ENCODE assay signal across 1 cellular context in the genomic region with DNA sequence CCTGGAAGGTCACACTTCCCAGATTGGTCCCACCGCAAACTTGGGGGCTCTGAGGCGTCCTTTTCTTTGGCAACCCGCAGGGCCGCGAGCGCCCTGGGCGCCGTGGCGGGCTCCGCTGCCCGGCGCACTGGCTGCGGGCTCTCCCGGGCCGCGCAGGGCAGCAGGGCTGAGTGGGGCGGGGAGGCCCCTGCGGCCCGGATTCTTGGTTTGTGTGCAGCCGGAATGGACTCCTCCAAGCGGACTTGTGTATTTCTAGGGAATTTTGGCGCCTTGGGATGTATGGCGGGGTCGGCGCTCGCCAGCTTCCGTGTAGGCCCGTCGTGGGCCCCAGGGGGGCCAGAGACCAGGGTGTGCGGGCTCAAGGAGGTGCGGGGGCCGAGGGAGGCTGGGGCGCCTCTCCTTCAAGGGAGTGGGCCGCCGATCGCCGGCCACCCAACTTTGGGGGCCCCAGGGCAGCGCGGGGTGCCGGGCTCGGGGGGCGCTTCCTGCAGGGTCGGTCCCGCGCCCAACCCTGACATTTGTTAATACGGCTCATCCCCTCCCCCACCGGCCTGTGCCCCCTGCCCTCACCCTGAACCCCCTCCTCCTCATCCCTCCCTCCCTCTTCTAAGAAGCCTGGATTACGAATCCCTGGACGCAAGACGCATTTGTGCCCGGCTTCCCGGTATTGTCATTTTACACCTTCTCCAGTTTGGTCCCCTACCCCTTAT.
A peak's percentile ranks its signal among the peaks of the same experiment; 100 is the strongest.
TF ChIP-seq lines count a peak whose summit lies in the region.

No MANE protein-coding gene starts in this region.

TF ChIP-seq in HEK293, 187 proteins besides CTCF, POLR2A, EP300 and RAD21 (continued from another document and continues in another):
- TF ChIP-seq, protein P1, sequence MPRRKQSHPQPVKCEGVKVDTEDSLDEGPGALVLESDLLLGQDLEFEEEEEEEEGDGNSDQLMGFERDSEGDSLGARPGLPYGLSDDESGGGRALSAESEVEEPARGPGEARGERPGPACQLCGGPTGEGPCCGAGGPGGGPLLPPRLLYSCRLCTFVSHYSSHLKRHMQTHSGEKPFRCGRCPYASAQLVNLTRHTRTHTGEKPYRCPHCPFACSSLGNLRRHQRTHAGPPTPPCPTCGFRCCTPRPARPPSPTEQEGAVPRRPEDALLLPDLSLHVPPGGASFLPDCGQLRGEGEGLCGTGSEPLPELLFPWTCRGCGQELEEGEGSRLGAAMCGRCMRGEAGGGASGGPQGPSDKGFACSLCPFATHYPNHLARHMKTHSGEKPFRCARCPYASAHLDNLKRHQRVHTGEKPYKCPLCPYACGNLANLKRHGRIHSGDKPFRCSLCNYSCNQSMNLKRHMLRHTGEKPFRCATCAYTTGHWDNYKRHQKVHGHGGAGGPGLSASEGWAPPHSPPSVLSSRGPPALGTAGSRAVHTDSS (tag by site-specific recombination; IDR thresholded peaks at IDR 0.05) = no peak
- no peak for TF ChIP-seq ZEB2 (tag by site-specific recombination; IDR thresholded peaks at IDR 0.05)
- TF ChIP-seq ZNF660 (tag by site-specific recombination; IDR thresholded peaks at IDR 0.05) = peak; percentile 55; the same call in 1 of the 2 replicates
- TF ChIP-seq ZNF175 (tag by site-specific recombination; IDR thresholded peaks at IDR 0.05) = no peak
- no peak for TF ChIP-seq ZNF768 (tag by site-specific recombination; IDR thresholded peaks at IDR 0.05)
- TF ChIP-seq GLI2 (tag by site-specific recombination; IDR thresholded peaks at IDR 0.05; ENCODE audit: borderline replicate concordance, low read depth) = no peak
- TF ChIP-seq ZNF76 (tag by site-specific recombination; IDR thresholded peaks at IDR 0.05; ENCODE audit: borderline replicate concordance, low read depth) = no peak
- TF ChIP-seq ZSCAN30 (tag by site-specific recombination; IDR thresholded peaks at IDR 0.05) = no peak; the same call in 1 of the 2 replicates
- TF ChIP-seq ZNF654 (tag by site-specific recombination; IDR thresholded peaks at IDR 0.05; ENCODE audit: low read depth) = no peak
- no peak for TF ChIP-seq ZNF37A (tag by site-specific recombination; IDR thresholded peaks at IDR 0.05)
- TF ChIP-seq, protein P2, sequence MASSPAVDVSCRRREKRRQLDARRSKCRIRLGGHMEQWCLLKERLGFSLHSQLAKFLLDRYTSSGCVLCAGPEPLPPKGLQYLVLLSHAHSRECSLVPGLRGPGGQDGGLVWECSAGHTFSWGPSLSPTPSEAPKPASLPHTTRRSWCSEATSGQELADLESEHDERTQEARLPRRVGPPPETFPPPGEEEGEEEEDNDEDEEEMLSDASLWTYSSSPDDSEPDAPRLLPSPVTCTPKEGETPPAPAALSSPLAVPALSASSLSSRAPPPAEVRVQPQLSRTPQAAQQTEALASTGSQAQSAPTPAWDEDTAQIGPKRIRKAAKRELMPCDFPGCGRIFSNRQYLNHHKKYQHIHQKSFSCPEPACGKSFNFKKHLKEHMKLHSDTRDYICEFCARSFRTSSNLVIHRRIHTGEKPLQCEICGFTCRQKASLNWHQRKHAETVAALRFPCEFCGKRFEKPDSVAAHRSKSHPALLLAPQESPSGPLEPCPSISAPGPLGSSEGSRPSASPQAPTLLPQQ (tag by site-specific recombination; IDR thresholded peaks at IDR 0.05) = no peak
- TF ChIP-seq, protein P3, sequence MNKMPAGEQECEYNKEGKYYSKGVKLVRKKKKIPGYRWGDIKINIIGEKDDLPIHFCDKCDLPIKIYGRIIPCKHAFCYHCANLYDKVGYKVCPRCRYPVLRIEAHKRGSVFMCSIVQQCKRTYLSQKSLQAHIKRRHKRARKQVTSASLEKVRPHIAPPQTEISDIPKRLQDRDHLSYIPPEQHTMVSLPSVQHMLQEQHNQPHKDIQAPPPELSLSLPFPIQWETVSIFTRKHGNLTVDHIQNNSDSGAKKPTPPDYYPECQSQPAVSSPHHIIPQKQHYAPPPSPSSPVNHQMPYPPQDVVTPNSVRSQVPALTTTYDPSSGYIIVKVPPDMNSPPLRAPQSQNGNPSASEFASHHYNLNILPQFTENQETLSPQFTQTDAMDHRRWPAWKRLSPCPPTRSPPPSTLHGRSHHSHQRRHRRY (tag by site-specific recombination; IDR thresholded peaks at IDR 0.05) = no peak
- TF ChIP-seq ZNF416 (tag by site-specific recombination; IDR thresholded peaks at IDR 0.05) = no peak
- TF ChIP-seq ZNF302 (tag by site-specific recombination; IDR thresholded peaks at IDR 0.05; ENCODE audit: low read depth) = no peak
- TF ChIP-seq ZFP69B (tag by site-specific recombination; IDR thresholded peaks at IDR 0.05) = no peak; the same call in 1 of the 2 replicates
- TF ChIP-seq SALL2 (tag by site-specific recombination; IDR thresholded peaks at IDR 0.05; ENCODE audit: borderline replicate concordance) = no peak
- no peak for TF ChIP-seq ZNF157 (tag by site-specific recombination; IDR thresholded peaks at IDR 0.05)
- TF ChIP-seq KLF16 (tag by site-specific recombination; IDR thresholded peaks at IDR 0.05) = no peak
- no peak for TF ChIP-seq TCF7L2 (IDR thresholded peaks at IDR 0.05; ENCODE audit: borderline replicate concordance, low read depth, low read length)
- TF ChIP-seq ZNF610 (tag by site-specific recombination; IDR thresholded peaks at IDR 0.05; ENCODE audit: borderline replicate concordance) = no peak
- TF ChIP-seq ZNF221 (tag by site-specific recombination; IDR thresholded peaks at IDR 0.05; ENCODE audit: borderline replicate concordance) = no peak
- peak; percentile 15; the same call in 1 of the 2 replicates for TF ChIP-seq ZBTB7A (tag by site-specific recombination; IDR thresholded peaks at IDR 0.05; ENCODE audit: low read depth)
- no peak for TF ChIP-seq ZNF544 (tag by site-specific recombination; IDR thresholded peaks at IDR 0.05)
- TF ChIP-seq, protein P4, sequence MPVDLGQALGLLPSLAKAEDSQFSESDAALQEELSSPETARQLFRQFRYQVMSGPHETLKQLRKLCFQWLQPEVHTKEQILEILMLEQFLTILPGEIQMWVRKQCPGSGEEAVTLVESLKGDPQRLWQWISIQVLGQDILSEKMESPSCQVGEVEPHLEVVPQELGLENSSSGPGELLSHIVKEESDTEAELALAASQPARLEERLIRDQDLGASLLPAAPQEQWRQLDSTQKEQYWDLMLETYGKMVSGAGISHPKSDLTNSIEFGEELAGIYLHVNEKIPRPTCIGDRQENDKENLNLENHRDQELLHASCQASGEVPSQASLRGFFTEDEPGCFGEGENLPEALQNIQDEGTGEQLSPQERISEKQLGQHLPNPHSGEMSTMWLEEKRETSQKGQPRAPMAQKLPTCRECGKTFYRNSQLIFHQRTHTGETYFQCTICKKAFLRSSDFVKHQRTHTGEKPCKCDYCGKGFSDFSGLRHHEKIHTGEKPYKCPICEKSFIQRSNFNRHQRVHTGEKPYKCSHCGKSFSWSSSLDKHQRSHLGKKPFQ (tag by site-specific recombination; IDR thresholded peaks at IDR 0.05) = no peak
- no peak for TF ChIP-seq ZNF521 (tag by site-specific recombination; IDR thresholded peaks at IDR 0.05)
- no peak for TF ChIP-seq ZNF791 (tag by site-specific recombination; IDR thresholded peaks at IDR 0.05)
- no peak for TF ChIP-seq TRIM28 (IDR thresholded peaks at IDR 0.05; ENCODE audit: borderline replicate concordance, low read length)
- TF ChIP-seq ZNF555 (tag by site-specific recombination; conservative IDR thresholded peaks at IDR 0.05) = no peak
- TF ChIP-seq, protein P5, sequence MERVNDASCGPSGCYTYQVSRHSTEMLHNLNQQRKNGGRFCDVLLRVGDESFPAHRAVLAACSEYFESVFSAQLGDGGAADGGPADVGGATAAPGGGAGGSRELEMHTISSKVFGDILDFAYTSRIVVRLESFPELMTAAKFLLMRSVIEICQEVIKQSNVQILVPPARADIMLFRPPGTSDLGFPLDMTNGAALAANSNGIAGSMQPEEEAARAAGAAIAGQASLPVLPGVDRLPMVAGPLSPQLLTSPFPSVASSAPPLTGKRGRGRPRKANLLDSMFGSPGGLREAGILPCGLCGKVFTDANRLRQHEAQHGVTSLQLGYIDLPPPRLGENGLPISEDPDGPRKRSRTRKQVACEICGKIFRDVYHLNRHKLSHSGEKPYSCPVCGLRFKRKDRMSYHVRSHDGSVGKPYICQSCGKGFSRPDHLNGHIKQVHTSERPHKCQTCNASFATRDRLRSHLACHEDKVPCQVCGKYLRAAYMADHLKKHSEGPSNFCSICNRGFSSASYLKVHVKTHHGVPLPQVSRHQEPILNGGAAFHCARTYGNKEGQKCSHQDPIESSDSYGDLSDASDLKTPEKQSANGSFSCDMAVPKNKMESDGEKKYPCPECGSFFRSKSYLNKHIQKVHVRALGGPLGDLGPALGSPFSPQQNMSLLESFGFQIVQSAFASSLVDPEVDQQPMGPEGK (tag by site-specific recombination; IDR thresholded peaks at IDR 0.05) = peak; percentile 72
- no peak for TF ChIP-seq YY2 (tag by site-specific recombination; IDR thresholded peaks at IDR 0.05)
- TF ChIP-seq, protein P6, sequence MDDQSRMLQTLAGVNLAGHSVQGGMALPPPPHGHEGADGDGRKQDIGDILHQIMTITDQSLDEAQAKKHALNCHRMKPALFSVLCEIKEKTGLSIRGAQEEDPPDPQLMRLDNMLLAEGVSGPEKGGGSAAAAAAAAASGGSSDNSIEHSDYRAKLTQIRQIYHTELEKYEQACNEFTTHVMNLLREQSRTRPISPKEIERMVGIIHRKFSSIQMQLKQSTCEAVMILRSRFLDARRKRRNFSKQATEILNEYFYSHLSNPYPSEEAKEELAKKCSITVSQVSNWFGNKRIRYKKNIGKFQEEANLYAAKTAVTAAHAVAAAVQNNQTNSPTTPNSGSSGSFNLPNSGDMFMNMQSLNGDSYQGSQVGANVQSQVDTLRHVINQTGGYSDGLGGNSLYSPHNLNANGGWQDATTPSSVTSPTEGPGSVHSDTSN (CRISPR knock-in tag; IDR thresholded peaks at IDR 0.05) = no peak
- TF ChIP-seq ZFHX2 (tag by site-specific recombination; conservative IDR thresholded peaks at IDR 0.05) = peak; percentile 67
- TF ChIP-seq, protein P7, sequence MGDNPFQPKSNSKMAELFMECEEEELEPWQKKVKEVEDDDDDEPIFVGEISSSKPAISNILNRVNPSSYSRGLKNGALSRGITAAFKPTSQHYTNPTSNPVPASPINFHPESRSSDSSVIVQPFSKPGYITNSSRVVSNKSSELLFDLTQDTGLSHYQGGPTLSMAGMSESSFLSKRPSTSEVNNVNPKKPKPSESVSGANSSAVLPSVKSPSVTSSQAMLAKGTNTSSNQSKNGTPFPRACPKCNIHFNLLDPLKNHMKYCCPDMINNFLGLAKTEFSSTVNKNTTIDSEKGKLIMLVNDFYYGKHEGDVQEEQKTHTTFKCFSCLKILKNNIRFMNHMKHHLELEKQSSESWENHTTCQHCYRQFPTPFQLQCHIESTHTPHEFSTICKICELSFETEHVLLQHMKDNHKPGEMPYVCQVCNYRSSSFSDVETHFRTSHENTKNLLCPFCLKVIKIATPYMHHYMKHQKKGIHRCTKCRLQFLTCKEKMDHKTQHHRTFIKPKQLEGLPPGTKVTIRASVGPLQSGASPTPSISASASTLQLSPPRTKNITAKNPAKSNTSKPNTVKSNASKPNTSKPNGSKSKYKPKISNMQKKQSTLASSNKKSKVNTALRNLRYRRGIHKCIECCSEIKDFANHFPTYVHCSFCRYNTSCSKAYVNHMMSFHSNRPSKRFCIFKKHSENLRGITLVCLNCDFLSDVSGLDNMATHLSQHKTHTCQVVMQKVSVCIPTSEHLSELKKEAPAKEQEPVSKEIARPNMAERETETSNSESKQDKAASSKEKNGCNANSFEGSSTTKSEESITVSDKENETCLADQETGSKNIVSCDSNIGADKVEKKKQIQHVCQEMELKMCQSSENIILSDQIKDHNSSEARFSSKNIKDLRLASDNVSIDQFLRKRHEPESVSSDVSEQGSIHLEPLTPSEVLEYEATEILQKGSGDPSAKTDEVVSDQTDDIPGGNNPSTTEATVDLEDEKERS (tag by site-specific recombination; IDR thresholded peaks at IDR 0.05) = no peak
- TF ChIP-seq SP7 (tag by site-specific recombination; IDR thresholded peaks at IDR 0.05) = no peak
- TF ChIP-seq EGR2 (tag by site-specific recombination; IDR thresholded peaks at IDR 0.05; ENCODE audit: low read depth) = 0 out of 2 replicates have a peak, but pooled peaks have one; percentile 23
- no peak; the same call in 1 of the 2 replicates for TF ChIP-seq IKZF3 (tag by site-specific recombination; IDR thresholded peaks at IDR 0.05)
- no peak for TF ChIP-seq ZNF16 (tag by site-specific recombination; IDR thresholded peaks at IDR 0.05; ENCODE audit: low read depth)
- TF ChIP-seq ZNF529 (tag by site-specific recombination; IDR thresholded peaks at IDR 0.05; ENCODE audit: insufficient replicate concordance) = no peak
- peak; percentile 19; the same call in 1 of the 2 replicates for TF ChIP-seq ZBTB48 (tag by site-specific recombination; IDR thresholded peaks at IDR 0.05)
- TF ChIP-seq ZNF146 (tag by site-specific recombination; IDR thresholded peaks at IDR 0.05) = no peak
- TF ChIP-seq ZIC2 (tag by site-specific recombination; IDR thresholded peaks at IDR 0.05) = peak; percentile 17; the same call in 1 of the 2 replicates
- no peak for TF ChIP-seq ZNF394 (tag by site-specific recombination; IDR thresholded peaks at IDR 0.05; ENCODE audit: borderline replicate concordance)
- TF ChIP-seq ZNF433 (tag by site-specific recombination; IDR thresholded peaks at IDR 0.05; ENCODE audit: low read depth) = no peak
- TF ChIP-seq, protein P8, sequence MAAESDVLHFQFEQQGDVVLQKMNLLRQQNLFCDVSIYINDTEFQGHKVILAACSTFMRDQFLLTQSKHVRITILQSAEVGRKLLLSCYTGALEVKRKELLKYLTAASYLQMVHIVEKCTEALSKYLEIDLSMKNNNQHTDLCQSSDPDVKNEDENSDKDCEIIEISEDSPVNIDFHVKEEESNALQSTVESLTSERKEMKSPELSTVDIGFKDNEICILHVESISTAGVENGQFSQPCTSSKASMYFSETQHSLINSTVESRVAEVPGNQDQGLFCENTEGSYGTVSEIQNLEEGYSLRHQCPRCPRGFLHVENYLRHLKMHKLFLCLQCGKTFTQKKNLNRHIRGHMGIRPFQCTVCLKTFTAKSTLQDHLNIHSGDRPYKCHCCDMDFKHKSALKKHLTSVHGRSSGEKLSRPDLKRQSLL (tag by site-specific recombination; IDR thresholded peaks at IDR 0.05) = no peak
- TF ChIP-seq RBAK (tag by site-specific recombination; IDR thresholded peaks at IDR 0.05) = no peak
- no peak for TF ChIP-seq ZNF174 (tag by site-specific recombination; IDR thresholded peaks at IDR 0.05)
- TF ChIP-seq MZF1 (tag by site-specific recombination; IDR thresholded peaks at IDR 0.05; ENCODE audit: borderline replicate concordance) = no peak
- TF ChIP-seq ZNF747 (tag by site-specific recombination; IDR thresholded peaks at IDR 0.05) = no peak
- TF ChIP-seq ZFP41 (tag by site-specific recombination; IDR thresholded peaks at IDR 0.05; ENCODE audit: borderline replicate concordance) = no peak
- TF ChIP-seq ZNF169 (tag by site-specific recombination; IDR thresholded peaks at IDR 0.05) = no peak
- TF ChIP-seq, protein P9, sequence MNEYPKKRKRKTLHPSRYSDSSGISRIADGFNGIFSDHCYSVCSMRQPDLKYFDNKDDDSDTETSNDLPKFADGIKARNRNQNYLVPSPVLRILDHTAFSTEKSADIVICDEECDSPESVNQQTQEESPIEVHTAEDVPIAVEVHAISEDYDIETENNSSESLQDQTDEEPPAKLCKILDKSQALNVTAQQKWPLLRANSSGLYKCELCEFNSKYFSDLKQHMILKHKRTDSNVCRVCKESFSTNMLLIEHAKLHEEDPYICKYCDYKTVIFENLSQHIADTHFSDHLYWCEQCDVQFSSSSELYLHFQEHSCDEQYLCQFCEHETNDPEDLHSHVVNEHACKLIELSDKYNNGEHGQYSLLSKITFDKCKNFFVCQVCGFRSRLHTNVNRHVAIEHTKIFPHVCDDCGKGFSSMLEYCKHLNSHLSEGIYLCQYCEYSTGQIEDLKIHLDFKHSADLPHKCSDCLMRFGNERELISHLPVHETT (tag by site-specific recombination; IDR thresholded peaks at IDR 0.05) = no peak
- no peak for TF ChIP-seq ZNF335 (tag by site-specific recombination; conservative IDR thresholded peaks at IDR 0.05)
- no peak for TF ChIP-seq ZNF404 (tag by site-specific recombination; IDR thresholded peaks at IDR 0.05)
